Comparison of ENCODE assay signal across 8 cellular contexts in the genomic region with DNA sequence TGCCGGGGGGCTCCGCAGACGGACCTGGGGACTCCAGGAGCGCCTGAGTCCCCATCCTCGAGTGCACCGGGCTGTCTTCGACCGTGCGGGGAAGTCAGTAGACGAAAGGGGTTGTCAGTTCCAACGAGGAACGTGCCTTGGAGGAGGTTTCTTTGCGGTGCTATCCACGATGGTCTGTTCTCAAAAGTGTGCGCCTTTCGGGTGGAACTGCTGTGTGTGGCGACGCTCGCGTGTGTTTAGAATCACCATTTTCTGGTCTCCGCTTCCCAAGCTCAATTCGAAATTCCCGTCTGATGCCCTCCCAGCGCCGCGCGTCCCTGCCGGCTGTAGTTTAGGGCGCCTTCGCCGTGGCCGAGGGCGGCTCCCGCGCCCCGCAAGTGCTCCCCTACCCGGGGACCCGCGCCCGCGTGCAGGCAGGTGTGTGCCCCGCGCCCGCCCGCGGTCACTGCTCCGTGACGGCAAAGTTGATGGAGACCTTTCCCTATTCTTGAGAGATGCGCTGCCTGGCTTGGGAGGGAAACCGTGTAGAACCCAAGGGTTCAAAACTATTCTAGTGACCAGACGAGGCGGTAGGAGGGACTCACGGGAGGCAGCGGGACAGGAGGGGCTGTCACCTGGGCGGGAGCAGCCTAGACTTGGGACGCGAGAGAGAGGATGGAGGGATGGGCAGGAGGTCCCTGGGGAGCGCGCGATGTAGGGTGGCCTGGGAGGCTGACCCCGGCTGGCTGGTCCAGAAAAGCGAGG. TPM values are rescaled to one million over a fixed set of nuclear protein-coding genes. Genes with fewer than 3 reads are reported as not detected.
DNase-seq lines count a peak whose midpoint lies in the region; ATAC-seq, FAIRE-seq and TF ChIP-seq lines count a peak whose summit lies in the region.

No MANE protein-coding gene starts in this region.

- H3K9me2 ChIP-seq in PC-3 (replicated peaks; ENCODE audit: low read length), result no peaks in the 10 kb centered on the region

- BruUV-seq in PC-3 (replicated peaks; lab: Mats Ljungman, UMichigan), result no TSS peak

- no peak overlapping the region for H3K9ac ChIP-seq in PC-3 (ENCODE audit: low read length)

- CTCF ChIA-PET in HEK293 (lab: Yijun Ruan, JAX) (no interaction called here), PC-3 (lab: Charles Lee) (no interaction called here)

- POLR2A ChIA-PET in HEK293 (lab: Yijun Ruan, JAX), result no interaction called here
- POLR2A ChIA-PET in PC-3 (lab: Charles Lee; ENCODE audit: unreplicated experiment), result no interaction called here

- H3K36me3 ChIP-seq in HEK293 (ENCODE audit: control insufficient read depth in 2 of 2, insufficient read depth in 1 of 2, low read length in 2 of 2) (no peaks in the 10 kb centered on the region), bronchial epithelial cell (ENCODE audit: control insufficient read depth, insufficient read depth, low read length) (no peaks in the 10 kb centered on the region), left lung (no peaks in the 10 kb centered on the region), upper lobe of left lung (no peaks in the 10 kb centered on the region), PC-3 (ENCODE audit: low read depth, low read length) (no peaks in the 10 kb centered on the region)

- DNase-seq in AG08395 (ENCODE audit: low spot score), result peak; percentile 24
- no peak for DNase-seq in bronchial epithelial cell (ENCODE audit: low read depth)
- peak in 1 of 2 donors; percentile 61 for DNase-seq in left lung
- peak in 1 of 2 donors; percentile 85 for DNase-seq in upper lobe of left lung
- DNase-seq in PC-3, result no peak
- no peak for DNase-seq in A172 (ENCODE audit: low spot score)

- H2AFZ ChIP-seq in PC-3 (ENCODE audit: low read length), result no peak overlapping the region

- FAIRE-seq in bronchial epithelial cell (lab: Jason Lieb, UNC), result no peak

- no peaks in the 10 kb centered on the region for H3F3A ChIP-seq in PC-3 (ENCODE audit: low read length, unreplicated experiment)

- no peaks in the 10 kb centered on the region for H4K20me1 ChIP-seq in PC-3 (ENCODE audit: low read length)

- ATAC-seq in left lung (peak; percentile 13), upper lobe of left lung (ENCODE audit: low FRiP score in 2 of 2) (peak in 1 of 2 donors; percentile 23), PC-3 (no peak), GM19035 (IDR thresholded peaks at IDR 0.05; ENCODE audit: unreplicated experiment) (no peak)

- H3K27me3 ChIP-seq in bronchial epithelial cell (ENCODE audit: control insufficient read depth, insufficient read depth, low read length) (peaks cover 24% of the 10 kb centered on the region), left lung (peaks cover 18 to 52% of the 10 kb centered on the region in 2 donors), upper lobe of left lung (peaks cover 0 to 18% (median 6%) of the 10 kb centered on the region in 4 donors), PC-3 (ENCODE audit: low read length) (no peaks in the 10 kb centered on the region)

- intact Hi-C loops in left lung (cut with DNase I), result no loop called here
- intact Hi-C loops in PC-3 (cut with micrococcal nuclease), result no loop called here

- no peaks in the 10 kb centered on the region for H3K79me2 ChIP-seq in PC-3 (ENCODE audit: low read length)

- H3K4me3 ChIP-seq in HEK293 (ENCODE audit: low read depth, low read length), result peak overlapping the region; percentile 55
- H3K4me3 ChIP-seq in bronchial epithelial cell (ENCODE audit: low read depth, low read length), result peak overlapping the region; percentile 10
- peak overlapping the region; percentile 39 to 41 for H3K4me3 ChIP-seq in left lung
- peak overlapping the region; percentile 25 to 58 (median 52) for H3K4me3 ChIP-seq in upper lobe of left lung
- H3K4me3 ChIP-seq in PC-3 (ENCODE audit: low read length), result no peak overlapping the region

- TF ChIP-seq POLR2A in upper lobe of left lung (IDR thresholded peaks at IDR 0.05), result no peak

- H3K27ac ChIP-seq in HEK293 (ENCODE audit: extremely low read depth, low read depth, low read length) (no peak overlapping the region), left lung (peak overlapping the region in 1 of 2 donors; percentile 67), upper lobe of left lung (peak overlapping the region; percentile 15 to 82 (median 60)), PC-3 (ENCODE audit: low read length) (no peak overlapping the region)

- H3K4me2 ChIP-seq in PC-3 (ENCODE audit: low read length), result no peak overlapping the region

- no peak for TF ChIP-seq EP300 in upper lobe of left lung (IDR thresholded peaks at IDR 0.05)

- no peak for TF ChIP-seq CTCF in HEK293 (tag by site-specific recombination; IDR thresholded peaks at IDR 0.05)
- TF ChIP-seq CTCF in bronchial epithelial cell (IDR thresholded peaks at IDR 0.05; ENCODE audit: insufficient read depth, low read length, severe bottlenecking), result no peak
- TF ChIP-seq CTCF in left lung (IDR thresholded peaks at IDR 0.05), result no peak
- TF ChIP-seq CTCF in upper lobe of left lung (IDR thresholded peaks at IDR 0.05), result no peak
- TF ChIP-seq CTCF in PC-3 (conservative IDR thresholded peaks at IDR 0.05; ENCODE audit: low read depth, low read length), result no peak

- H3K9me3 ChIP-seq in HEK293 (ENCODE audit: control insufficient read depth, insufficient read depth, low read depth, low read length) (no peaks in the 10 kb centered on the region), left lung (no peaks in the 10 kb centered on the region), upper lobe of left lung (no peaks in the 10 kb centered on the region), PC-3 (ENCODE audit: low read length) (no peaks in the 10 kb centered on the region)

- H3K4me1 ChIP-seq in HEK293 (ENCODE audit: control insufficient read depth, insufficient read depth, low read length) (no peaks in the 10 kb centered on the region; the same call in 1 of the 2 replicates), left lung (peaks cover 0 to 5% of the 10 kb centered on the region in 2 donors), upper lobe of left lung (peaks cover 0 to 26% (median 9%) of the 10 kb centered on the region in 4 donors), PC-3 (ENCODE audit: insufficient read depth, low read length) (no peaks in the 10 kb centered on the region)

- 5 to 14% methylated on average over 12 to 50 of the region's 62 CpGs for WGBS in upper lobe of left lung, 2 donors

TF ChIP-seq in HEK293, 187 proteins besides CTCF, POLR2A, EP300 and RAD21 (continues in another document):
- TF ChIP-seq, protein P1, sequence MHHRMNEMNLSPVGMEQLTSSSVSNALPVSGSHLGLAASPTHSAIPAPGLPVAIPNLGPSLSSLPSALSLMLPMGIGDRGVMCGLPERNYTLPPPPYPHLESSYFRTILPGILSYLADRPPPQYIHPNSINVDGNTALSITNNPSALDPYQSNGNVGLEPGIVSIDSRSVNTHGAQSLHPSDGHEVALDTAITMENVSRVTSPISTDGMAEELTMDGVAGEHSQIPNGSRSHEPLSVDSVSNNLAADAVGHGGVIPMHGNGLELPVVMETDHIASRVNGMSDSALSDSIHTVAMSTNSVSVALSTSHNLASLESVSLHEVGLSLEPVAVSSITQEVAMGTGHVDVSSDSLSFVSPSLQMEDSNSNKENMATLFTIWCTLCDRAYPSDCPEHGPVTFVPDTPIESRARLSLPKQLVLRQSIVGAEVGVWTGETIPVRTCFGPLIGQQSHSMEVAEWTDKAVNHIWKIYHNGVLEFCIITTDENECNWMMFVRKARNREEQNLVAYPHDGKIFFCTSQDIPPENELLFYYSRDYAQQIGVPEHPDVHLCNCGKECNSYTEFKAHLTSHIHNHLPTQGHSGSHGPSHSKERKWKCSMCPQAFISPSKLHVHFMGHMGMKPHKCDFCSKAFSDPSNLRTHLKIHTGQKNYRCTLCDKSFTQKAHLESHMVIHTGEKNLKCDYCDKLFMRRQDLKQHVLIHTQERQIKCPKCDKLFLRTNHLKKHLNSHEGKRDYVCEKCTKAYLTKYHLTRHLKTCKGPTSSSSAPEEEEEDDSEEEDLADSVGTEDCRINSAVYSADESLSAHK (tag by site-specific recombination; IDR thresholded peaks at IDR 0.05), result no peak
- TF ChIP-seq GFI1B (tag by site-specific recombination; IDR thresholded peaks at IDR 0.05) (no peak), ZBTB7A (tag by site-specific recombination; IDR thresholded peaks at IDR 0.05; ENCODE audit: low read depth) (no peak), ZNF335 (tag by site-specific recombination; conservative IDR thresholded peaks at IDR 0.05) (peak; percentile 61; the same call in 1 of the 2 replicates), ZNF10 (tag by site-specific recombination; IDR thresholded peaks at IDR 0.05) (no peak), ZNF677 (tag by site-specific recombination; IDR thresholded peaks at IDR 0.05) (no peak), ZNF202 (tag by site-specific recombination; IDR thresholded peaks at IDR 0.05; ENCODE audit: borderline replicate concordance) (peak; percentile 63; the same call in 1 of the 2 replicates), ZNF174 (tag by site-specific recombination; IDR thresholded peaks at IDR 0.05) (no peak)
- TF ChIP-seq, protein P2, sequence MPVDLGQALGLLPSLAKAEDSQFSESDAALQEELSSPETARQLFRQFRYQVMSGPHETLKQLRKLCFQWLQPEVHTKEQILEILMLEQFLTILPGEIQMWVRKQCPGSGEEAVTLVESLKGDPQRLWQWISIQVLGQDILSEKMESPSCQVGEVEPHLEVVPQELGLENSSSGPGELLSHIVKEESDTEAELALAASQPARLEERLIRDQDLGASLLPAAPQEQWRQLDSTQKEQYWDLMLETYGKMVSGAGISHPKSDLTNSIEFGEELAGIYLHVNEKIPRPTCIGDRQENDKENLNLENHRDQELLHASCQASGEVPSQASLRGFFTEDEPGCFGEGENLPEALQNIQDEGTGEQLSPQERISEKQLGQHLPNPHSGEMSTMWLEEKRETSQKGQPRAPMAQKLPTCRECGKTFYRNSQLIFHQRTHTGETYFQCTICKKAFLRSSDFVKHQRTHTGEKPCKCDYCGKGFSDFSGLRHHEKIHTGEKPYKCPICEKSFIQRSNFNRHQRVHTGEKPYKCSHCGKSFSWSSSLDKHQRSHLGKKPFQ (tag by site-specific recombination; IDR thresholded peaks at IDR 0.05), result no peak

RNA-seq across cellular contexts. Expression of a gene that starts 1.0 kb away (rescaled TPM):
- total RNA-seq in bronchial epithelial cell (not detected in 2 replicates), left lung (1 to 10 TPM; 2.9 to 5.3 TPM), upper lobe of left lung (1 to 10 TPM in 5 of 6 donors, under 1 TPM in 1; 0.89 to 6.1 (median 1.9) TPM), PC-3 (2014; rRNA removed) (not detected in 2 replicates)
- total RNA-seq in A172 (2014; rRNA removed; shearing (Covaris generic)), result not detected in 2 replicates

Comparison
In these comparisons a context has a peak if more than half of its experiments do, and no peak if none do; other contexts are left out.
1. H3K27ac ChIP-seq: peak in upper lobe of left lung (4 of 4); none in HEK293 (single experiment) and PC-3 (single experiment).